Comparison of ENCODE assay signal across 1 cellular context in the genomic region with DNA sequence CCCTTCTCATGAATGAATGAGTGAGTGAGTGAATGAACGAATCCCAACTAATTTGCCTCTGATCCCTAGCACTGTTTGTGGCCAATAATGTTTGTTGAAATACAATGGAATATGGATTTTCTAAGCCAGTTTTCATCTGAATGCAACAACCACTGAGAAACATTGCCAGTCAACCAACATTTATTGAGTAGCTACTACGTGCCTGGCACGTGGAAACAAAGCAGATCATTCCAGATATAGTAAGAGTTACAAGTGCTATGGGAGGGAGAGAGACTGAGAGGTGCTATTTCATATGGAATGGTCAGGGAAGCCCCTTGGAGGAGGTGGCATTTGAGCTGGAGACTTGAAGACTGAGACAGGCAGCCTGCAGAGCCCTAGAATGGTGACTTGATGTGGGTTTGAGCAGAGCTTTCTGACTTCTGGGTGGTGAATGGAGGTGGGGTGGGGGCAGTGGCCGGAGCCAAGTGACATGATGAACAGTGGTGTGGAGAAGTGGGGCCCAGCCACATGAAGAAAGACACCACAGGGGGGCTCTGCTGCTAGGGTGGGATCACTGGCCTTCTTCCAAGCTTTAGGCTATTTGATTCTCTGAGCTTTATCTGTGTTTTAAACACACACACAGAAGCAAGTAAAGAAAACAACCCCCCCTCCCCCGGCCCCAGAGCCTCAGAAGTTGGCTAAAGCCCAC.
TF ChIP-seq lines count a peak whose summit lies in the region.

No MANE protein-coding gene starts in this region.

TF ChIP-seq in IMR-90, 13 proteins besides CTCF, POLR2A, EP300 and RAD21:
- no peak for TF ChIP-seq MXI1 (IDR thresholded peaks at IDR 0.05; ENCODE audit: borderline replicate concordance, low read depth, low read length)
- TF ChIP-seq, protein P1, sequence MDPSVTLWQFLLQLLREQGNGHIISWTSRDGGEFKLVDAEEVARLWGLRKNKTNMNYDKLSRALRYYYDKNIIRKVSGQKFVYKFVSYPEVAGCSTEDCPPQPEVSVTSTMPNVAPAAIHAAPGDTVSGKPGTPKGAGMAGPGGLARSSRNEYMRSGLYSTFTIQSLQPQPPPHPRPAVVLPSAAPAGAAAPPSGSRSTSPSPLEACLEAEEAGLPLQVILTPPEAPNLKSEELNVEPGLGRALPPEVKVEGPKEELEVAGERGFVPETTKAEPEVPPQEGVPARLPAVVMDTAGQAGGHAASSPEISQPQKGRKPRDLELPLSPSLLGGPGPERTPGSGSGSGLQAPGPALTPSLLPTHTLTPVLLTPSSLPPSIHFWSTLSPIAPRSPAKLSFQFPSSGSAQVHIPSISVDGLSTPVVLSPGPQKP (IDR thresholded peaks at IDR 0.05; ENCODE audit: borderline replicate concordance, low read depth, low read length), result no peak
- no peak for TF ChIP-seq MAFK (IDR thresholded peaks at IDR 0.05; ENCODE audit: low read depth, low read length)
- TF ChIP-seq BHLHE40 (IDR thresholded peaks at IDR 0.05; ENCODE audit: low read depth, low read length), result no peak
- TF ChIP-seq, protein P2, sequence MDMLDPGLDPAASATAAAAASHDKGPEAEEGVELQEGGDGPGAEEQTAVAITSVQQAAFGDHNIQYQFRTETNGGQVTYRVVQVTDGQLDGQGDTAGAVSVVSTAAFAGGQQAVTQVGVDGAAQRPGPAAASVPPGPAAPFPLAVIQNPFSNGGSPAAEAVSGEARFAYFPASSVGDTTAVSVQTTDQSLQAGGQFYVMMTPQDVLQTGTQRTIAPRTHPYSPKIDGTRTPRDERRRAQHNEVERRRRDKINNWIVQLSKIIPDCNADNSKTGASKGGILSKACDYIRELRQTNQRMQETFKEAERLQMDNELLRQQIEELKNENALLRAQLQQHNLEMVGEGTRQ (IDR thresholded peaks at IDR 0.05; ENCODE audit: low read depth, low read length), result no peak
- TF ChIP-seq RFX5 (IDR thresholded peaks at IDR 0.05; ENCODE audit: low read depth, low read length), result no peak
- TF ChIP-seq NFE2L2 (IDR thresholded peaks at IDR 0.05; ENCODE audit: low read depth, low read length), result no peak
- no peak for TF ChIP-seq CHD1 (IDR thresholded peaks at IDR 0.05; ENCODE audit: low read depth, low read length)
- TF ChIP-seq CEBPB (IDR thresholded peaks at IDR 0.05; ENCODE audit: low read depth, low read length), result no peak
- no peak for TF ChIP-seq FOS (IDR thresholded peaks at IDR 0.05; ENCODE audit: low read depth, low read length)
- no peak for TF ChIP-seq MAZ (IDR thresholded peaks at IDR 0.05; ENCODE audit: borderline replicate concordance, low read depth, low read length)
- TF ChIP-seq RCOR1 (IDR thresholded peaks at IDR 0.05; ENCODE audit: insufficient replicate concordance, low read length), result no peak
TF ChIP-seq in IMR-90: peak in this region for 0.
